ENCODE assay signal across 8 cellular contexts in the genomic region with DNA sequence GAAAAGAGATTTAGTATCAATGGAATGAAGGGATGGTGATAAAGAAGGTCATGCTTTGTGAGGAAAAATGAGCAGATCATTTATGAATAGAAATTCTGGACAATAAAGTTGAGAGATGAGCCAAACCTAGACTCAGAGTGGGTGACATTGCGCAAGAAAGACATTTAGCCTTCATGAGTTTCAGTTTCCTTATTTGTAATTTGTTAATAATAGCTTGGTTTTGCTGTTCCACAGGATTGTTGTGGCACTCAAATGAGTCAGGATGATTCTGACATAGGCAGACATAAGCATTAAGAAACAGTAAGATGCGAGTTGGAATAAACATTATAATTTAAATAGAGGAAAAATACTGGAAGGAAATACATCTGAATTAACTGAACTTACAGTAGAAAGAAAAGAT.
DNase-seq lines count a peak whose midpoint lies in the region; ATAC-seq lines count a peak whose summit lies in the region.

No MANE protein-coding gene starts in this region.

- H3K4me1 ChIP-seq in effector memory CD4-positive, alpha-beta T cell (ENCODE audit: control insufficient read depth, insufficient read depth, low read length, poor library complexity, severe bottlenecking): no peaks in the 10 kb centered on the region

- H3K27ac ChIP-seq in effector memory CD4-positive, alpha-beta T cell (ENCODE audit: insufficient read depth, low read length, poor library complexity, severe bottlenecking): no peak overlapping the region

- DNase-seq in SIG-M5 (lab: John Stamatoyannopoulos, UW): peak; percentile 20
- DNase-seq in medulla oblongata (ENCODE audit: extremely low spot score): peak; percentile 63
- DNase-seq in NCI-H82 treated with DMSO at 0.1 percent for 48 hours (lab: John Stamatoyannopoulos, UW; ENCODE audit: unreplicated experiment): no peak
- no peak for DNase-seq in NCI-H146 treated with DMSO at 0.1 percent for 48 hours (lab: John Stamatoyannopoulos, UW; ENCODE audit: unreplicated experiment)
- no peak for DNase-seq in NCI-H226
- no peak for DNase-seq in effector memory CD4-positive, alpha-beta T cell

- ATAC-seq in GM18868 (IDR thresholded peaks at IDR 0.05; ENCODE audit: unreplicated experiment): peak; percentile 96
- peak; percentile 93 for ATAC-seq in HG02852 (IDR thresholded peaks at IDR 0.05; ENCODE audit: unreplicated experiment)

- no peaks in the 10 kb centered on the region for H3K9me3 ChIP-seq in effector memory CD4-positive, alpha-beta T cell (ENCODE audit: control insufficient read depth, low read length)

- no peak overlapping the region for H3K4me3 ChIP-seq in effector memory CD4-positive, alpha-beta T cell (ENCODE audit: insufficient read depth, low read depth, low read length, poor library complexity, severe bottlenecking)

- H3K27me3 ChIP-seq in effector memory CD4-positive, alpha-beta T cell (replicated peaks; ENCODE audit: control insufficient read depth, insufficient read depth, low read length, poor library complexity, severe bottlenecking): peaks cover 3% of the 10 kb centered on the region

- no peaks in the 10 kb centered on the region for H3K36me3 ChIP-seq in effector memory CD4-positive, alpha-beta T cell (ENCODE audit: control insufficient read depth, insufficient read depth, low read length)

Comparison
In these comparisons a context has a peak if more than half of its experiments do, and no peak if none do; other contexts are left out.
1. DNase-seq: peak in SIG-M5 (single experiment) and medulla oblongata (single experiment); none in NCI-H82 treated with DMSO at 0.1 percent for 48 hours (single experiment), NCI-H146 treated with DMSO at 0.1 percent for 48 hours (single experiment), NCI-H226 (single experiment) and effector memory CD4-positive, alpha-beta T cell (0 of 3).